27 cellular contexts compared by ENCODE assay signal in the genomic region with DNA sequence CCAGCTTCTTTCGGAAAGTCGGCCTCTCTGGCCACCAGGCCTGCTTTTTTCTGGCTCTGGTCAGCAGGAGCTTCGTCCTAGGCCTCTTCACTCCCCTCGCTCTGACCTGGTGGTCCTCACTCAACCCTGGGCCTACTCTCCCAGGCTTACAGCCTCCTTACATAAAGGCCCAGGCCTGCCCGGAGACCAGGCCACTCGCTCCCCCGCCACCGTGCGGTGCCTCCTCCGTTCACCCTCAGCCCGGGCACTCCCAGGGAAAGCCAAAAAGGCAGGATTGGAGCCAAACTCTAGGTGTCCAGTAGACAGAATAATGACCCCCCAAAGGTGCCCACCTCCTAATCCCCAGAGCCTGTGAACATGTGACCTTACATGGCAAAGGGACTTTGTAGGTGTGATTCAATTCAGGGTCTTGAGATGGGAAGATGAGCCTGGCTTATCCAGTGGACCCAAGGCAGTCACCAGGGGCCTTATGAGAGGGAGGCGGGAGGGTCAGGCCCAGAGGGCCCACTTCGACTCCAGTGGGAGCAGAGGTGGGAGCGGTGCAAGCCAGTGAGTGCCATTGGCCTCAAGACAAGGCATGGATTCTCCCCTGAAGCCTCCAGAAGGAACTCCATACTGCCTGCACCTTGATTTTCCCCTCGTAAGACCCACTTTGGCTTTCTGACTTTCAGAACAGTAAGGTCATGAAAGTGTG.
DNase-seq lines count a peak whose midpoint lies in the region; ATAC-seq and TF ChIP-seq lines count a peak whose summit lies in the region.
"Had no signal": no experiment of that assay in that cellular context is flagged by ENCODE, and none has a peak within 500 bp of the region (broad histone marks: within the 10 kb centered on the region; RNA-seq: fewer than 3 reads in every experiment).

No MANE protein-coding gene starts in this region.

- H3K9me3 Mint-ChIP-seq in activated CD4-positive, alpha-beta T cell treated with anti-CD3 and anti-CD28 coated beads, Interleukin-2, amount 10 ng/mL, durations not matched to agents 24 days and 14 days: no peaks in the 10 kb centered on the region
- H3K9me3 Mint-ChIP-seq in Caco-2 (ENCODE audit: unreplicated experiment) (no peaks in the 10 kb centered on the region), immature natural killer cell (no peaks in the 10 kb centered on the region)
- H3K9me3 Mint-ChIP-seq: activated naive CD8-positive, alpha-beta T cell treated with anti-CD3 and anti-CD28 coated beads, Interleukin-2, amount 50 U/mL, for 24 hours; CD14-positive monocyte; neural crest cell; type B pancreatic cell had no signal

- CTCF ChIA-PET in Caco-2 (lab: Charles Lee): interaction anchor here (0.8 to 1.1 kb wide), 6 partner anchors 9 to 225 kb away, joined by 3 to 6 read pairs (median 3); no protein-coding TSS in a partner anchor

- no peak for TF ChIP-seq CTCF in Caco-2 (IDR thresholded peaks at IDR 0.05; ENCODE audit: insufficient read depth in 1 of 2, low read depth in 1 of 2, low read length in 1 of 2, severe bottlenecking in 1 of 2, unreplicated experiment in 1 of 2)

- no peak for DNase-seq in activated CD4-positive, alpha-beta T cell treated with anti-CD3 and anti-CD28 coated beads, Interleukin-2, amount 10 ng/mL, durations not matched to agents 24 days and 14 days
- DNase-seq in activated CD4-positive, alpha-beta T cell treated with anti-CD3 and anti-CD28 coated beads, Interleukin-2, amount 50 U/mL, for 48 hours: no peak
- no peak for DNase-seq in Caco-2
- DNase-seq in immature natural killer cell: no peak
- no peak for DNase-seq in NOMO-1 (lab: John Stamatoyannopoulos, UW; ENCODE audit: unreplicated experiment in 2 of 2)
- DNase-seq: 8988T; activated CD4-positive, alpha-beta T cell treated with anti-CD3 and anti-CD28 coated beads, Interleukin-2, amount 50 U/mL, for 4 hours; activated CD4-positive, CD25-positive, alpha-beta regulatory T cell; activated naive CD8-positive, alpha-beta T cell treated with anti-CD3 and anti-CD28 coated beads, Interleukin-2, amount 50 U/mL, for 24 hours; DND-41; esophagus squamous epithelium; GM23248; IMR-90; kidney glomerular epithelial cell; NCI-H1436; NCI-H2107; NCI-H345; NCI-H69; pancreas; spleen had no signal

- no peak overlapping the region for H3K27ac ChIP-seq in skeletal muscle tissue (ENCODE audit: low read depth, low read length)
- H3K27ac ChIP-seq: esophagus squamous epithelium, foreskin keratinocyte, GM23248, pancreas, spleen had no signal

- H3K27ac Mint-ChIP-seq in activated CD4-positive, alpha-beta T cell treated with anti-CD3 and anti-CD28 coated beads, Interleukin-2, amount 10 ng/mL, durations not matched to agents 24 days and 14 days: peak overlapping the region; percentile 2
- H3K27ac Mint-ChIP-seq in Caco-2 (ENCODE audit: unreplicated experiment) (peak overlapping the region; percentile 67), immature natural killer cell (peak overlapping the region in 5 of 6 donors; percentile 21 to 83 (median 70))
- H3K27ac Mint-ChIP-seq: activated naive CD8-positive, alpha-beta T cell treated with anti-CD3 and anti-CD28 coated beads, Interleukin-2, amount 50 U/mL, for 24 hours; type B pancreatic cell had no signal

- POLR2A ChIA-PET in Caco-2 (lab: Charles Lee): interaction anchor here (1.0 kb wide), 1 partner anchor 64 kb away, joined by 3 read pairs; no protein-coding TSS in a partner anchor

- H3K9ac ChIP-seq in skeletal muscle tissue (ENCODE audit: low read depth in 1 of 3, low read length in 3 of 3): peak overlapping the region in 2 of 3 donors; percentile 2 to 25
- H3K9ac ChIP-seq: GM23248 had no signal

- ATAC-seq in GM21528 (IDR thresholded peaks at IDR 0.05; ENCODE audit: low FRiP score, unreplicated experiment): no peak
- ATAC-seq in HG03460 (IDR thresholded peaks at IDR 0.05; ENCODE audit: unreplicated experiment): no peak
- ATAC-seq: pancreas had no signal

- H3K4me1 ChIP-seq in Caco-2 (peaks cover 55% of the 10 kb centered on the region), skeletal muscle tissue (ENCODE audit: control insufficient read depth in 3 of 3, insufficient read depth in 3 of 3, low read length in 3 of 3) (peaks cover 34 to 47% (median 41%) of the 10 kb centered on the region in 3 donors)
- H3K4me1 ChIP-seq: foreskin keratinocyte had no signal

- H3K4me3 Mint-ChIP-seq in activated CD4-positive, alpha-beta T cell treated with anti-CD3 and anti-CD28 coated beads, Interleukin-2, amount 10 ng/mL, durations not matched to agents 24 days and 14 days: no peak overlapping the region
- H3K4me3 Mint-ChIP-seq in Caco-2 (ENCODE audit: unreplicated experiment): no peak overlapping the region
- peak overlapping the region in 1 of 5 donors; percentile 21 for H3K4me3 Mint-ChIP-seq in immature natural killer cell
- H3K4me3 Mint-ChIP-seq: activated naive CD8-positive, alpha-beta T cell treated with anti-CD3 and anti-CD28 coated beads, Interleukin-2, amount 50 U/mL, for 24 hours; CD14-positive monocyte; neural crest cell; type B pancreatic cell had no signal

- H3K9me3 ChIP-seq in Caco-2 (no peaks in the 10 kb centered on the region), skeletal muscle tissue (ENCODE audit: control insufficient read depth in 3 of 3, low read length in 3 of 3) (no peaks in the 10 kb centered on the region)
- H3K9me3 ChIP-seq: esophagus squamous epithelium, pancreas, spleen had no signal

- intact Hi-C loops in activated CD4-positive, alpha-beta T cell treated with anti-CD3 and anti-CD28 coated beads, Interleukin-2, amount 10 ng/mL, durations not matched to agents 24 days and 14 days (cut with micrococcal nuclease): no loop called here
- intact Hi-C loops in Caco-2 (cut with micrococcal nuclease; ENCODE audit: unreplicated experiment): no loop called here

- no peaks in the 10 kb centered on the region for H3K27me3 Mint-ChIP-seq in activated CD4-positive, alpha-beta T cell treated with anti-CD3 and anti-CD28 coated beads, Interleukin-2, amount 10 ng/mL, durations not matched to agents 24 days and 14 days
- H3K27me3 Mint-ChIP-seq in Caco-2 (ENCODE audit: insufficient read depth, unreplicated experiment) (no peaks in the 10 kb centered on the region), immature natural killer cell (ENCODE audit: low read depth in 3 of 3) (peaks cover 7 to 11% (median 9%) of the 10 kb centered on the region in 3 donors)
- H3K27me3 Mint-ChIP-seq: type B pancreatic cell had no signal

- no peak overlapping the region for H3K4me3 ChIP-seq in Caco-2 (ENCODE audit: low read depth, low read length)
- H3K4me3 ChIP-seq in skeletal muscle tissue (ENCODE audit: low read length in 3 of 3): no peak overlapping the region
- H3K4me3 ChIP-seq: esophagus squamous epithelium, GM23248, pancreas, spleen had no signal

- BruUV-seq in Caco-2 (replicated peaks; lab: Mats Ljungman, UMichigan): no TSS peak

- peaks cover 31% of the 10 kb centered on the region for H3K4me1 Mint-ChIP-seq in activated CD4-positive, alpha-beta T cell treated with anti-CD3 and anti-CD28 coated beads, Interleukin-2, amount 10 ng/mL, durations not matched to agents 24 days and 14 days
- H3K4me1 Mint-ChIP-seq in Caco-2 (ENCODE audit: low read depth, unreplicated experiment) (peaks cover 40% of the 10 kb centered on the region), immature natural killer cell (peaks cover 32 to 41% of the 10 kb centered on the region in 2 donors)

- H3K36me3 Mint-ChIP-seq in activated CD4-positive, alpha-beta T cell treated with anti-CD3 and anti-CD28 coated beads, Interleukin-2, amount 10 ng/mL, durations not matched to agents 24 days and 14 days (ENCODE audit: low read depth): no peaks in the 10 kb centered on the region
- H3K36me3 Mint-ChIP-seq in Caco-2 (ENCODE audit: insufficient read depth, unreplicated experiment) (no peaks in the 10 kb centered on the region), immature natural killer cell (peaks cover 0 to 5% (median 0%) of the 10 kb centered on the region in 3 donors)
- H3K36me3 Mint-ChIP-seq: CD14-positive monocyte, type B pancreatic cell had no signal

- H3K27me3 ChIP-seq in Caco-2 (replicated peaks; ENCODE audit: control insufficient read depth, insufficient read depth, low read length) (no peaks in the 10 kb centered on the region), skeletal muscle tissue (ENCODE audit: control insufficient read depth in 3 of 3, insufficient read depth in 3 of 3, low read length in 3 of 3) (no peaks in the 10 kb centered on the region)
- H3K27me3 ChIP-seq: esophagus squamous epithelium, foreskin keratinocyte, pancreas had no signal

- H3K36me3 ChIP-seq in Caco-2 (ENCODE audit: control insufficient read depth, insufficient read depth, low read length) (no peaks in the 10 kb centered on the region), skeletal muscle tissue (ENCODE audit: control insufficient read depth in 3 of 3, insufficient read depth in 3 of 3, low read length in 3 of 3) (no peaks in the 10 kb centered on the region)
- H3K36me3 ChIP-seq: esophagus squamous epithelium, pancreas, spleen had no signal

Comparison
In these comparisons a context has a peak if more than half of its experiments do, and no peak if none do; other contexts are left out.
1. H3K27ac Mint-ChIP-seq: peak in every context shown above with its lines; median percentile 70 in immature natural killer cell; 67 in Caco-2; 2 in activated CD4-positive, alpha-beta T cell treated with anti-CD3 and anti-CD28 coated beads, Interleukin-2, amount 10 ng/mL, durations not matched to agents 24 days and 14 days.